26 cellular contexts compared by ENCODE assay signal in genomic region chr21:34673006-34673405, GRCh38. TPM values are rescaled to one million over a fixed set of nuclear protein-coding genes. Genes with fewer than 3 reads are reported as not detected.
DNase-seq lines count a peak whose midpoint lies in the region; ATAC-seq and TF ChIP-seq lines count a peak whose summit lies in the region.
"Had no signal": no experiment of that assay in that cellular context is flagged by ENCODE, and none has a peak within 500 bp of the region (broad histone marks: within the 10 kb centered on the region; RNA-seq: fewer than 3 reads in every experiment).

No MANE protein-coding gene starts in this region.

- no peaks in the 10 kb centered on the region for H3K9me3 Mint-ChIP-seq in memory B cell
- no peaks in the 10 kb centered on the region for H3K9me3 Mint-ChIP-seq in activated T-cell treated with anti-CD3 and anti-CD28 coated beads, Interleukin-2, amount 50 U/mL, for 4 hours
- H3K9me3 Mint-ChIP-seq: CD8-positive, alpha-beta memory T cell had no signal

- no peaks in the 10 kb centered on the region for H3K36me3 ChIP-seq in IMR-90 (ENCODE audit: control insufficient read depth, insufficient read depth, low read length)
- H3K36me3 ChIP-seq: SJSA1 had no signal

- POLR2A ChIA-PET in IMR-90 (lab: Charles Lee; ENCODE audit: unreplicated experiment) = no interaction called here

- no CpG with 5 or more reads among the region's 3 CpGs for whole genome bisulfite sequencing in IMR-90 (ENCODE audit: extremely low coverage in 2 of 2, insufficient read length in 1 of 2), 2 experiments

- BruUV-seq in IMR-90 (replicated peaks; lab: Mats Ljungman, UMichigan) = no TSS peak

- TF ChIP-seq CTCF in IMR-90 (conservative IDR thresholded peaks at IDR 0.05; ENCODE audit: low read depth, low read length) = no peak

- H3K18ac ChIP-seq in IMR-90 (ENCODE audit: low read depth, low read length) = no peak overlapping the region

- H2BK120ac ChIP-seq in IMR-90 (ENCODE audit: low read depth, low read length) = no peak overlapping the region

- H3K27ac Mint-ChIP-seq in memory B cell = no peak overlapping the region
- H3K27ac Mint-ChIP-seq: CD8-positive, alpha-beta memory T cell had no signal

- no peak overlapping the region for H2BK15ac ChIP-seq in IMR-90 (ENCODE audit: low read depth, low read length)

- H3K4me3 ChIP-seq in IMR-90 (ENCODE audit: insufficient read depth, low read depth, low read length) = no peak overlapping the region
- H3K4me3 ChIP-seq: SJSA1 had no signal

- intact Hi-C loops in IMR-90 (cut with micrococcal nuclease) = no loop called here

- H2AK5ac ChIP-seq in IMR-90 (ENCODE audit: low read depth, low read length) = no peak overlapping the region

- H3K27me3 Mint-ChIP-seq in memory B cell = peaks cover 21% of the 10 kb centered on the region
- H3K27me3 Mint-ChIP-seq in activated T-cell treated with anti-CD3 and anti-CD28 coated beads, Interleukin-2, amount 50 U/mL, for 4 hours (ENCODE audit: low read depth) = peaks cover 70% of the 10 kb centered on the region

- dilution Hi-C loops in IMR-90 (cut with HindIII; ENCODE audit: low sequenced_read_pairs, unreplicated experiment) = no loop called here

- peaks cover 6% of the 10 kb centered on the region; the same call in 1 of the 2 replicates for H3K4me1 ChIP-seq in IMR-90 (ENCODE audit: control insufficient read depth, insufficient read depth, low read length)

- peak; percentile 65 for DNase-seq in CD1c-positive myeloid dendritic cell (ENCODE audit: extremely low spot score)
- no peak for DNase-seq in IMR-90
- peak; percentile 52 for DNase-seq in OCI-M1 (lab: John Stamatoyannopoulos, UW)
- DNase-seq in memory B cell (ENCODE audit: low spot score in 2 of 2) = no peak
- DNase-seq in COLO668 (lab: John Stamatoyannopoulos, UW; ENCODE audit: unreplicated experiment) = no peak
- no peak for DNase-seq in activated T-cell treated with anti-CD3 and anti-CD28 coated beads, Interleukin-2, amount 50 U/mL, for 4 hours
- DNase-seq: AML-193; C1 segment of cervical spinal cord; CD8-positive, alpha-beta memory T cell; DMS53; GDM1; GOT3; HCEC 1CT; NCI-H1092; NCI-H1436 treated with DMSO at 0.1 percent for 48 hours; NCI-H1930; NCI-H2227 treated with DMSO at 0.1 percent for 48 hours; NCI-H510A treated with DMSO at 0.1 percent for 48 hours; NCI-H774; NK-92 treated with Interleukin-12 subunit alpha and Interleukin-12 subunit beta, amount 100 ng/mL, for 24 hours had no signal

- peaks cover 9% of the 10 kb centered on the region; the same call in 1 of the 2 replicates for H3K9me3 ChIP-seq in IMR-90 (ENCODE audit: control insufficient read depth, insufficient read depth, low read length)
- H3K9me3 ChIP-seq: SJSA1 had no signal

- peaks cover 82% of the 10 kb centered on the region for H3K27me3 ChIP-seq in IMR-90 (ENCODE audit: control insufficient read depth, insufficient read depth, low read length)

- no peak overlapping the region for H3K4me3 Mint-ChIP-seq in memory B cell
- no peak overlapping the region for H3K4me3 Mint-ChIP-seq in activated T-cell treated with anti-CD3 and anti-CD28 coated beads, Interleukin-2, amount 50 U/mL, for 4 hours

- no peak overlapping the region for H2AFZ ChIP-seq in IMR-90 (replicated peaks; ENCODE audit: low read length, poor library complexity)

- in situ Hi-C loops in IMR-90 (cut with MboI; ENCODE audit: low sequenced_read_pairs) = no loop called here

- no peak for TF ChIP-seq POLR2A in IMR-90 (IDR thresholded peaks at IDR 0.05; ENCODE audit: low read depth, low read length)

- H3K56ac ChIP-seq in IMR-90 (ENCODE audit: extremely low read depth, insufficient read depth, low read length) = no peak overlapping the region

- H2BK5ac ChIP-seq in IMR-90 (ENCODE audit: low read depth, low read length, poor library complexity, severe bottlenecking) = no peak overlapping the region

- H4K8ac ChIP-seq in IMR-90 (ENCODE audit: low read depth in 2 of 2, low read length in 2 of 2) = no peak overlapping the region

- no peak overlapping the region for H3K4ac ChIP-seq in IMR-90 (ENCODE audit: low read depth, low read length)

- no peaks in the 10 kb centered on the region for H4K20me1 ChIP-seq in IMR-90 (ENCODE audit: insufficient read depth, low read length)

- H2BK20ac ChIP-seq in IMR-90 (ENCODE audit: low read depth, low read length) = no peak overlapping the region

- no peak overlapping the region for H3K4me2 ChIP-seq in IMR-90 (ENCODE audit: low read depth, low read length)

- ATAC-seq in IMR-90 (ENCODE audit: low read depth) (no peak), memory B cell (ENCODE audit: low read depth) (peak; percentile 26), GM19351 (IDR thresholded peaks at IDR 0.05; ENCODE audit: unreplicated experiment) (no peak), GM18517 (IDR thresholded peaks at IDR 0.05; ENCODE audit: unreplicated experiment) (no peak)
- ATAC-seq in activated T-cell treated with anti-CD3 and anti-CD28 coated beads, Interleukin-2, amount 50 U/mL, for 4 hours = no peak

- CTCF ChIA-PET in IMR-90 (lab: Yijun Ruan, JAX) = interaction anchor here (0.6 kb wide), 1 partner anchor 82 kb away, joined by 6 read pairs; no protein-coding TSS in a partner anchor

- H3K14ac ChIP-seq in IMR-90 (replicated peaks; ENCODE audit: low read depth, low read length) = no peak overlapping the region

- no peak overlapping the region for H4K5ac ChIP-seq in IMR-90 (ENCODE audit: low read depth, low read length)

- no peak overlapping the region for H3K27ac ChIP-seq in IMR-90 (ENCODE audit: insufficient read depth, low read length)
- H3K27ac ChIP-seq: SJSA1 had no signal

- H4K91ac ChIP-seq in IMR-90 (ENCODE audit: insufficient read depth, low read depth, low read length) = no peak overlapping the region

- no peak overlapping the region for H3K23ac ChIP-seq in IMR-90 (ENCODE audit: low read depth, low read length)

- H3K4me1 Mint-ChIP-seq in memory B cell = peaks cover 2% of the 10 kb centered on the region
- peaks cover 10% of the 10 kb centered on the region for H3K4me1 Mint-ChIP-seq in activated T-cell treated with anti-CD3 and anti-CD28 coated beads, Interleukin-2, amount 50 U/mL, for 4 hours (ENCODE audit: low read depth)

- H3K9ac ChIP-seq in IMR-90 (ENCODE audit: low read depth, low read length) = no peak overlapping the region

- H3K9me1 ChIP-seq in IMR-90 (ENCODE audit: insufficient read depth, low read length) = no peaks in the 10 kb centered on the region

- TF ChIP-seq RAD21 in IMR-90 (IDR thresholded peaks at IDR 0.05; ENCODE audit: low read length) = no peak

- no peaks in the 10 kb centered on the region for H3K79me1 ChIP-seq in IMR-90 (ENCODE audit: low read depth in 1 of 2, low read length in 2 of 2)

- no peaks in the 10 kb centered on the region for H3K36me3 Mint-ChIP-seq in memory B cell
- H3K36me3 Mint-ChIP-seq in activated T-cell treated with anti-CD3 and anti-CD28 coated beads, Interleukin-2, amount 50 U/mL, for 4 hours (ENCODE audit: insufficient read depth) = no peaks in the 10 kb centered on the region
- H3K36me3 Mint-ChIP-seq: CD8-positive, alpha-beta memory T cell had no signal

- H2AK9ac ChIP-seq in IMR-90 (replicated peaks; ENCODE audit: low read depth, low read length, poor library complexity) = no peak overlapping the region

TF ChIP-seq in IMR-90, 13 proteins besides CTCF, POLR2A, EP300 and RAD21:
- TF ChIP-seq USF2 (IDR thresholded peaks at IDR 0.05; ENCODE audit: low read depth, low read length) (no peak), BHLHE40 (IDR thresholded peaks at IDR 0.05; ENCODE audit: low read depth, low read length) (peak; percentile 37; the same call in 1 of the 2 replicates)

RNA-seq across cellular contexts. Expression of gene CLIC6, which starts 4.2 kb away (rescaled TPM):
- total RNA-seq in IMR-90 (2012; rRNA removed) = not detected in 2 replicates
- polyA plus RNA-seq in IMR-90 (2012; rRNA removed) = not detected in 2 replicates
- not detected in 2 replicates for polyA plus RNA-seq in IMR-90 (2012; cell fraction: cytosol; rRNA removed)
- not detected in 2 replicates for polyA plus RNA-seq in IMR-90 (2012; cell fraction: nucleus; rRNA removed; ENCODE audit: low replicate concordance)
- total RNA-seq in activated T-cell treated with anti-CD3 and anti-CD28 coated beads, Interleukin-2, amount 50 U/mL, for 4 hours = under 1 TPM; 0.11 to 0.38 (median 0.13) TPM
- total RNA-seq: A172, HT1080, SJSA1 had no signal
- polyA plus RNA-seq: AG04450 had no signal

RNA-seq across cellular contexts. Expression of gene RCAN1, which starts 58.1 kb away (rescaled TPM):
- total RNA-seq in IMR-90 (2012; rRNA removed) = 175 and 183 TPM in 2 replicates
- polyA plus RNA-seq in IMR-90 (2012; rRNA removed) = 43.0 and 53.5 TPM in 2 replicates
- 13.6 and 13.7 TPM in 2 replicates for polyA plus RNA-seq in IMR-90 (2012; cell fraction: cytosol; rRNA removed)
- polyA plus RNA-seq in IMR-90 (2012; cell fraction: nucleus; rRNA removed; ENCODE audit: low replicate concordance) = 32.6 and 64.1 TPM in 2 replicates
- 10 to 100 TPM; 13.2 to 17.3 (median 17.3) TPM for total RNA-seq in activated T-cell treated with anti-CD3 and anti-CD28 coated beads, Interleukin-2, amount 50 U/mL, for 4 hours

Comparison
In these comparisons a context has a peak if more than half of its experiments do, and no peak if none do; other contexts are left out.
1. DNase-seq: peak in CD1c-positive myeloid dendritic cell (single experiment) and OCI-M1 (single experiment); none in IMR-90 (single experiment), memory B cell (0 of 2), COLO668 (single experiment) and activated T-cell treated with anti-CD3 and anti-CD28 coated beads, Interleukin-2, amount 50 U/mL, for 4 hours (single experiment).